12 cellular contexts compared by ENCODE assay signal in genomic region chr7:7989985-7990761, GRCh38.
DNase-seq lines count a peak whose midpoint lies in the region; ATAC-seq, FAIRE-seq and TF ChIP-seq lines count a peak whose summit lies in the region.
"Had no signal": no experiment of that assay in that cellular context is flagged by ENCODE, and none has a peak within 500 bp of the region (broad histone marks: within the 10 kb centered on the region; RNA-seq: fewer than 3 reads in every experiment).

No MANE protein-coding gene starts in this region.

- peaks cover 30% of the 10 kb centered on the region for H3K9me3 ChIP-seq in BLaER1

- FAIRE-seq in GM19239 (lab: Jason Lieb, UNC) = peak; percentile 75

- H3K36me3 ChIP-seq in BLaER1 = peaks cover 6% of the 10 kb centered on the region; the same call in 1 of the 2 replicates
- H3K36me3 ChIP-seq: upper lobe of right lung had no signal

- peaks cover 14% of the 10 kb centered on the region for H3K36me3 Mint-ChIP-seq in activated naive CD8-positive, alpha-beta T cell treated with anti-CD3 and anti-CD28 coated beads, Interleukin-2, amount 50 U/mL, for 24 hours (ENCODE audit: low read depth)
- H3K36me3 Mint-ChIP-seq in memory B cell = peaks cover 15% of the 10 kb centered on the region

- peaks cover 43% of the 10 kb centered on the region for H3K4me1 Mint-ChIP-seq in activated naive CD8-positive, alpha-beta T cell treated with anti-CD3 and anti-CD28 coated beads, Interleukin-2, amount 50 U/mL, for 24 hours
- H3K4me1 Mint-ChIP-seq in memory B cell = peaks cover 31% of the 10 kb centered on the region

- H3K27me3 ChIP-seq in BLaER1 = no peaks in the 10 kb centered on the region
- H3K27me3 ChIP-seq: upper lobe of right lung had no signal

- H3K9ac ChIP-seq in BLaER1 = no peak overlapping the region

- no peaks in the 10 kb centered on the region for H3K27me3 Mint-ChIP-seq in activated naive CD8-positive, alpha-beta T cell treated with anti-CD3 and anti-CD28 coated beads, Interleukin-2, amount 50 U/mL, for 24 hours
- no peaks in the 10 kb centered on the region for H3K27me3 Mint-ChIP-seq in memory B cell

- H3K4me3 ChIP-seq in BLaER1 = no peak overlapping the region
- H3K4me3 ChIP-seq: SK-N-MC, upper lobe of right lung had no signal

- peaks cover 22% of the 10 kb centered on the region for H4K20me1 ChIP-seq in BLaER1

- peak overlapping the region; percentile 73 for H3K4me3 Mint-ChIP-seq in activated naive CD8-positive, alpha-beta T cell treated with anti-CD3 and anti-CD28 coated beads, Interleukin-2, amount 50 U/mL, for 24 hours
- peak overlapping the region; percentile 55 for H3K4me3 Mint-ChIP-seq in memory B cell

- peaks cover 19% of the 10 kb centered on the region for H3K9me3 Mint-ChIP-seq in activated naive CD8-positive, alpha-beta T cell treated with anti-CD3 and anti-CD28 coated beads, Interleukin-2, amount 50 U/mL, for 24 hours
- H3K9me3 Mint-ChIP-seq in memory B cell = peaks cover 12% of the 10 kb centered on the region

- DNase-seq in GM19239 (ENCODE audit: insufficient read length, low spot score) = no peak
- DNase-seq in activated naive CD8-positive, alpha-beta T cell treated with anti-CD3 and anti-CD28 coated beads, Interleukin-2, amount 50 U/mL, for 24 hours = no peak
- DNase-seq in memory B cell (ENCODE audit: low spot score in 2 of 2) = no peak
- DNase-seq in erythroblast (lab: John Stamatoyannopoulos, UW) = no peak
- DNase-seq in DMS53 (lab: John Stamatoyannopoulos, UW) = no peak
- no peak for DNase-seq in NCI-H524 treated with DMSO at 0.1 percent for 48 hours (lab: John Stamatoyannopoulos, UW)
- DNase-seq: kidney glomerular epithelial cell, NCI-H446 treated with DMSO at 0.1 percent for 48 hours, upper lobe of right lung had no signal

- no peak for TF ChIP-seq POLR2A in erythroblast (IDR thresholded peaks at IDR 0.05; ENCODE audit: low read length)

- ATAC-seq in activated naive CD8-positive, alpha-beta T cell treated with anti-CD3 and anti-CD28 coated beads, Interleukin-2, amount 50 U/mL, for 24 hours = no peak
- ATAC-seq in memory B cell (ENCODE audit: low read depth) (no peak), GM21576 (IDR thresholded peaks at IDR 0.05; ENCODE audit: unreplicated experiment) (no peak)
- ATAC-seq: upper lobe of right lung had no signal

- no peak overlapping the region for H3K27ac ChIP-seq in BLaER1
- H3K27ac ChIP-seq: SK-N-MC, upper lobe of right lung had no signal

- H3K4me2 ChIP-seq in BLaER1 = peak overlapping the region; percentile 34; the same call in 1 of the 2 replicates

- H3K27ac Mint-ChIP-seq in activated naive CD8-positive, alpha-beta T cell treated with anti-CD3 and anti-CD28 coated beads, Interleukin-2, amount 50 U/mL, for 24 hours = peak overlapping the region; percentile 41
- H3K27ac Mint-ChIP-seq in memory B cell = peak overlapping the region; percentile 58

- no peaks in the 10 kb centered on the region for H3K4me1 ChIP-seq in BLaER1
- H3K4me1 ChIP-seq: upper lobe of right lung had no signal
